22 cellular contexts compared by ENCODE assay signal in the genomic region with DNA sequence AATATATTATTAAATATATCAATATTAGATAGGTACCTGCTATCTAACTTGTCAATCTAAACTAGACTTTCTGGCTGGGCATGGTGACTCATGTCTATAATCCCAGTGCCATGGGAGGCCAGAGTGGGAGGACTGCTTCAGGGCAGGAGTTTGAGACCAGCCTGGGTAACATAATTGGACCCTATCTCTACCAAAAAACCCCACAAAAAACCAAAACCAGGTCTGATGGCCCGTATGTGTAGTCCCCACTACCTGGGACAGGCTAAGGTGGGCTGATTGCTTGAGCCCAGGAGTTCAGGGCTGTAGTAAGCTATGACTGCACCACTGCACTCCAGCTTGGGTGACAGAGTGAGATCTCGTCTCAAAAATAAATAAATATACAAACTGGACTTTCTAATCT. TPM values are rescaled to one million over a fixed set of nuclear protein-coding genes. Genes with fewer than 3 reads are reported as not detected.
DNase-seq lines count a peak whose midpoint lies in the region; ATAC-seq lines count a peak whose summit lies in the region.
"Had no signal": no experiment of that assay in that cellular context is flagged by ENCODE, and none has a peak within 500 bp of the region (broad histone marks: within the 10 kb centered on the region; RNA-seq: fewer than 3 reads in every experiment).

No MANE protein-coding gene starts in this region.

- H4K8ac ChIP-seq in trophoblast cell (ENCODE audit: low read depth, low read length), result no peak overlapping the region

- no peak overlapping the region for H3K4ac ChIP-seq in trophoblast cell (ENCODE audit: low read depth, low read length)

- no peak overlapping the region for H3K23ac ChIP-seq in trophoblast cell (ENCODE audit: low read length)

- no peaks in the 10 kb centered on the region for H3K79me1 ChIP-seq in trophoblast cell (ENCODE audit: low read length)

- H3K36me3 Mint-ChIP-seq in activated naive CD4-positive, alpha-beta T cell treated with anti-CD3 and anti-CD28 coated beads, Interleukin-2, amount 50 U/mL, for 72 hours, result peaks cover 0 to 19% of the 10 kb centered on the region in 2 donors
- H3K36me3 Mint-ChIP-seq in central memory CD8-positive, alpha-beta T cell (ENCODE audit: insufficient read depth), result peaks cover 11% of the 10 kb centered on the region

- H3K27me3 ChIP-seq in trophoblast cell (ENCODE audit: insufficient read depth, low read length), result no peaks in the 10 kb centered on the region
- H3K27me3 ChIP-seq: BLaER1 treated with 17β-estradiol and CSF1 and Interleukin-3, amounts not matched to agents 10 nM and 100 nM had no signal

- no peak overlapping the region for H4K91ac ChIP-seq in trophoblast cell (ENCODE audit: low read depth, low read length)

- no peak overlapping the region for H3K4me3 Mint-ChIP-seq in central memory CD8-positive, alpha-beta T cell
- H3K4me3 Mint-ChIP-seq: dendritic cell treated with granulocyte-macrophage colony-stimulating factor and Interleukin-4, amounts not matched to agents 40 ng/mL and 50 ng/mL, for 4 days; HFFc6 had no signal

- H3K27me3 Mint-ChIP-seq in central memory CD8-positive, alpha-beta T cell, result no peaks in the 10 kb centered on the region
- H3K27me3 Mint-ChIP-seq: dendritic cell treated with granulocyte-macrophage colony-stimulating factor and Interleukin-4, amounts not matched to agents 40 ng/mL and 50 ng/mL, for 4 days had no signal

- WGBS in trophoblast cell (ENCODE audit: extremely low coverage, insufficient coverage, insufficient read length), result no CpG with 5 or more reads among the region's 2 CpGs

- H3K4me3 ChIP-seq in trophoblast cell (ENCODE audit: low read depth, low read length), result no peak overlapping the region
- H3K4me3 ChIP-seq: BLaER1 treated with 17β-estradiol and CSF1 and Interleukin-3, amounts not matched to agents 10 nM and 100 nM; GM23248; smooth muscle cell had no signal

- H2BK120ac ChIP-seq in trophoblast cell (ENCODE audit: insufficient read depth, low read length, poor library complexity), result no peak overlapping the region

- no peak overlapping the region for H2BK12ac ChIP-seq in trophoblast cell (ENCODE audit: low read length)

- H3K9me3 ChIP-seq in trophoblast cell (ENCODE audit: insufficient read depth, low read depth, low read length), result no peaks in the 10 kb centered on the region
- H3K9me3 ChIP-seq: BLaER1 treated with 17β-estradiol and CSF1 and Interleukin-3, amounts not matched to agents 10 nM and 100 nM had no signal

- peaks cover 2% of the 10 kb centered on the region for H3K4me1 Mint-ChIP-seq in central memory CD8-positive, alpha-beta T cell

- no peaks in the 10 kb centered on the region for H3K4me1 ChIP-seq in trophoblast cell (ENCODE audit: control insufficient read depth in 1 of 2, insufficient read depth in 2 of 2, low read length in 2 of 2)
- H3K4me1 ChIP-seq: BLaER1 treated with 17β-estradiol and CSF1 and Interleukin-3, amounts not matched to agents 10 nM and 100 nM; Caco-2 had no signal

- DNase-seq in activated naive CD4-positive, alpha-beta T cell treated with anti-CD3 and anti-CD28 coated beads, Interleukin-2, amount 50 U/mL, for 72 hours (ENCODE audit: low spot score in 2 of 2), result no peak
- DNase-seq in activated naive CD4-positive, alpha-beta T cell (lab: John Stamatoyannopoulos, UW), result no peak
- peak; percentile 41 for DNase-seq in NCI-H69 (lab: John Stamatoyannopoulos, UW)
- no peak for DNase-seq in central memory CD8-positive, alpha-beta T cell (ENCODE audit: low spot score in 2 of 2)
- DNase-seq in trophoblast cell, result peak; percentile 0 to 10
- no peak for DNase-seq in Kasumi-1 (lab: John Stamatoyannopoulos, UW)
- DNase-seq: Caco-2; EL; GM23248; HFFc6; NCI-H2171; NCI-H524 treated with DMSO at 0.1 percent for 48 hours; stimulated activated CD4-positive, alpha-beta T cell treated with anti-CD3 and anti-CD28 coated beads, Interleukin-4, amount 100 ng/mL, for 1 hour; stimulated activated naive CD4-positive, alpha-beta T cell; T1000 had no signal

- H3K14ac ChIP-seq in trophoblast cell (ENCODE audit: low read length), result no peak overlapping the region

- no peak overlapping the region for H3K9ac ChIP-seq in trophoblast cell (ENCODE audit: low read length)
- H3K9ac ChIP-seq: BLaER1 treated with 17β-estradiol and CSF1 and Interleukin-3, amounts not matched to agents 10 nM and 100 nM; GM23248 had no signal

- peaks cover 3 to 7% of the 10 kb centered on the region in 2 experiments for H3K36me3 ChIP-seq in trophoblast cell (ENCODE audit: control insufficient read depth in 1 of 2, insufficient read depth in 2 of 2, low read length in 2 of 2)

- H3K9me3 Mint-ChIP-seq in activated naive CD4-positive, alpha-beta T cell treated with anti-CD3 and anti-CD28 coated beads, Interleukin-2, amount 50 U/mL, for 72 hours, result no peaks in the 10 kb centered on the region
- no peaks in the 10 kb centered on the region for H3K9me3 Mint-ChIP-seq in central memory CD8-positive, alpha-beta T cell
- H3K9me3 Mint-ChIP-seq: activated T-helper 2 cell treated with anti-CD3 and anti-CD28 coated beads, Interferon-gamma antibody, Interleukin-2, Interleukin-4, amounts not matched to agents 10 μg/mL and 5 μg/mL and 100 μg/mL, durations not matched to agents 14 hours and 24 hours and 36 hours; dendritic cell treated with granulocyte-macrophage colony-stimulating factor and Interleukin-4, amounts not matched to agents 40 ng/mL and 50 ng/mL, for 4 days; HFFc6 had no signal

- H3K79me2 ChIP-seq in trophoblast cell (ENCODE audit: control insufficient read depth, insufficient read depth, low read length, poor library complexity), result no peaks in the 10 kb centered on the region

- H3K27ac Mint-ChIP-seq in activated naive CD4-positive, alpha-beta T cell treated with anti-CD3 and anti-CD28 coated beads, Interleukin-2, amount 50 U/mL, for 72 hours, result no peak overlapping the region
- H3K27ac Mint-ChIP-seq in central memory CD8-positive, alpha-beta T cell (ENCODE audit: low read depth), result peak overlapping the region; percentile 23
- H3K27ac Mint-ChIP-seq: activated T-helper 2 cell treated with anti-CD3 and anti-CD28 coated beads, Interferon-gamma antibody, Interleukin-2, Interleukin-4, amounts not matched to agents 10 μg/mL and 5 μg/mL and 100 μg/mL, durations not matched to agents 14 hours and 24 hours and 36 hours; dendritic cell treated with granulocyte-macrophage colony-stimulating factor and Interleukin-4, amounts not matched to agents 40 ng/mL and 50 ng/mL, for 4 days; HFFc6 had no signal

- H4K12ac ChIP-seq in trophoblast cell (ENCODE audit: low read depth, low read length), result peak overlapping the region; percentile 30

- no peak overlapping the region for H2BK5ac ChIP-seq in trophoblast cell (ENCODE audit: low read depth, low read length, poor library complexity)

- no peak overlapping the region for H3K4me2 ChIP-seq in trophoblast cell (ENCODE audit: low read length)
- H3K4me2 ChIP-seq: BLaER1 treated with 17β-estradiol and CSF1 and Interleukin-3, amounts not matched to agents 10 nM and 100 nM; smooth muscle cell had no signal

- H3K18ac ChIP-seq in trophoblast cell (ENCODE audit: low read length), result no peak overlapping the region

- peak; percentile 48 to 54 for ATAC-seq in activated naive CD4-positive, alpha-beta T cell treated with anti-CD3 and anti-CD28 coated beads, Interleukin-2, amount 50 U/mL, for 72 hours
- ATAC-seq in central memory CD8-positive, alpha-beta T cell (replicated peaks; ENCODE audit: extremely low read depth, poor library complexity, severe bottlenecking), result no peak
- ATAC-seq in HG03460 (IDR thresholded peaks at IDR 0.05; ENCODE audit: unreplicated experiment) (no peak), GM19397 (IDR thresholded peaks at IDR 0.05; ENCODE audit: unreplicated experiment) (no peak)

- H2AK5ac ChIP-seq in trophoblast cell (ENCODE audit: low read length), result no peak overlapping the region

- no peak overlapping the region for H2AFZ ChIP-seq in trophoblast cell (ENCODE audit: insufficient read depth, low read length, poor library complexity)
- H2AFZ ChIP-seq: GM23248 had no signal

- H3K27ac ChIP-seq in trophoblast cell (ENCODE audit: low read depth, low read length), result no peak overlapping the region
- H3K27ac ChIP-seq: BLaER1 treated with 17β-estradiol and CSF1 and Interleukin-3, amounts not matched to agents 10 nM and 100 nM; GM23248; RWPE1 had no signal

RNA-seq across cellular contexts. Expression of gene PJA2, which starts 55.0 kb away (rescaled TPM):
- 10 to 100 TPM; 63.6 to 64.5 TPM for total RNA-seq in activated naive CD4-positive, alpha-beta T cell treated with anti-CD3 and anti-CD28 coated beads, Interleukin-2, amount 50 U/mL, for 72 hours
- polyA plus RNA-seq in trophoblast cell (2013), result 50.7 and 53.9 TPM in 2 replicates

Comparison
In these comparisons a context has a peak if more than half of its experiments do, and no peak if none do; other contexts are left out.
1. ATAC-seq: peak in activated naive CD4-positive, alpha-beta T cell treated with anti-CD3 and anti-CD28 coated beads, Interleukin-2, amount 50 U/mL, for 72 hours (2 of 2); none in central memory CD8-positive, alpha-beta T cell (single experiment), HG03460 (single experiment) and GM19397 (single experiment).
2. DNase-seq: peak in NCI-H69 (single experiment) and trophoblast cell (2 of 2); none in activated naive CD4-positive, alpha-beta T cell treated with anti-CD3 and anti-CD28 coated beads, Interleukin-2, amount 50 U/mL, for 72 hours (0 of 2), activated naive CD4-positive, alpha-beta T cell (0 of 4), central memory CD8-positive, alpha-beta T cell (0 of 2) and Kasumi-1 (0 of 2).